1 cellular context compared by ENCODE assay signal in the genomic region with DNA sequence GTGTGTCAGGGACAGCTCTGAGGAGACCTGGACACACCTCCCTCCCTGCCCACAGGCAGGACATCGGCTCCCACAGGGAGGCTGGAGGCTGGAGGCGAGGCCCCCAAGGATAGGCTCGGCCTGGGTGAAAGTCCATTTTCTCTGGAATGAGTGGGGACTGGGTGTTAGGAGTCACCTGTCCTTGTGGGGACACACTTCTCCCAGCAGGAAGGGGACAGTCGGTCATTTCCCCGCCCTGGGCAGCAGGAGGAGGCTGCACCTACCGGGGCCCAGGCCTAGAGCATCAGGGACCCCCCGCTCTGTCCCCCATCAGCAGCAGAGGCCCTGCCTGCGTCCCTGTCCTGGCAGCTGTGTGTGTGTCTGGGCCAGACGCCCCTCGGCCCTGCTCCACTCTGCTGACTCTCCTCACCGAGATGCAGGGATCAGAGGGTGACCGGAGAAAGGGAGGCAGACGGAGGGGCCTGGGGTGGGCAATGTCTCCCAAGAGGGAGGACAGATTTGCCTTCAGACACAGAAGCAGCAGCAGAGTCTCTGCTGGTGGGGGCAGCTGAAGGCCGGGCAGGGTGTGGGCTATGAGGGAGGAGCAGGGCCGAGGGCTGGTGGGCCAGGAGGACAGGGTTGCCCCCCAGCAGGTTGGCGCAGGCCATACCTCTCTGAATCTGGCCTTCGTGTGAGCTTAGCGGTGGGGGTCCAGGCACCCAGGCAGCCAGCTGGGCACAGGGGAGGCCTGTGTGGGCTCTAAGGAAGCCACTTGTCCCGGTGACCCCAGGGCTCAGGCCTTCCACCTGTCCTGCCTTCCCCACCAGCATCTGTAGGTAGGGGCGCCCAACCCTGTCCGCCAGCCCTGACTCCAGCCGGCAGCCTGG.
TF ChIP-seq lines count a peak whose summit lies in the region.

No MANE protein-coding gene starts in this region.

TF ChIP-seq in HepG2, 621 proteins besides CTCF, POLR2A, EP300 and RAD21 (continued from another document):
- TF ChIP-seq ZNF770 (CRISPR knock-in tag; IDR thresholded peaks at IDR 0.05) (peak; percentile 90), DRAP1 (CRISPR knock-in tag; IDR thresholded peaks at IDR 0.05) (no peak), NFIB (CRISPR knock-in tag; IDR thresholded peaks at IDR 0.05; ENCODE audit: borderline replicate concordance) (no peak), ZNF503 (CRISPR knock-in tag; IDR thresholded peaks at IDR 0.05) (no peak), NCOA2 (CRISPR knock-in tag; IDR thresholded peaks at IDR 0.05) (no peak), SMAD1 (CRISPR knock-in tag; IDR thresholded peaks at IDR 0.05; ENCODE audit: borderline replicate concordance, low read depth) (no peak), MTF1 (CRISPR knock-in tag; IDR thresholded peaks at IDR 0.05) (no peak), AKAP8 (CRISPR knock-in tag; IDR thresholded peaks at IDR 0.05) (no peak)
- TF ChIP-seq, protein P1, sequence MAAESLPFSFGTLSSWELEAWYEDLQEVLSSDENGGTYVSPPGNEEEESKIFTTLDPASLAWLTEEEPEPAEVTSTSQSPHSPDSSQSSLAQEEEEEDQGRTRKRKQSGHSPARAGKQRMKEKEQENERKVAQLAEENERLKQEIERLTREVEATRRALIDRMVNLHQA (CRISPR knock-in tag; IDR thresholded peaks at IDR 0.05) = no peak
- TF ChIP-seq, protein P2, sequence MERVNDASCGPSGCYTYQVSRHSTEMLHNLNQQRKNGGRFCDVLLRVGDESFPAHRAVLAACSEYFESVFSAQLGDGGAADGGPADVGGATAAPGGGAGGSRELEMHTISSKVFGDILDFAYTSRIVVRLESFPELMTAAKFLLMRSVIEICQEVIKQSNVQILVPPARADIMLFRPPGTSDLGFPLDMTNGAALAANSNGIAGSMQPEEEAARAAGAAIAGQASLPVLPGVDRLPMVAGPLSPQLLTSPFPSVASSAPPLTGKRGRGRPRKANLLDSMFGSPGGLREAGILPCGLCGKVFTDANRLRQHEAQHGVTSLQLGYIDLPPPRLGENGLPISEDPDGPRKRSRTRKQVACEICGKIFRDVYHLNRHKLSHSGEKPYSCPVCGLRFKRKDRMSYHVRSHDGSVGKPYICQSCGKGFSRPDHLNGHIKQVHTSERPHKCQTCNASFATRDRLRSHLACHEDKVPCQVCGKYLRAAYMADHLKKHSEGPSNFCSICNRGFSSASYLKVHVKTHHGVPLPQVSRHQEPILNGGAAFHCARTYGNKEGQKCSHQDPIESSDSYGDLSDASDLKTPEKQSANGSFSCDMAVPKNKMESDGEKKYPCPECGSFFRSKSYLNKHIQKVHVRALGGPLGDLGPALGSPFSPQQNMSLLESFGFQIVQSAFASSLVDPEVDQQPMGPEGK (CRISPR knock-in tag; IDR thresholded peaks at IDR 0.05) = 0 out of 2 replicates have a peak, but pooled peaks have one; percentile 29
